In genomic region chr4:55378617-55379467, GRCh38 we compare ENCODE assay signal across 13 cellular contexts. TPM values are rescaled to one million over a fixed set of nuclear protein-coding genes. Genes with fewer than 3 reads are reported as not detected.
A peak's percentile ranks its signal among the peaks of the same experiment; 100 is the strongest.
DNase-seq lines count a peak whose midpoint lies in the region; ATAC-seq, FAIRE-seq and TF ChIP-seq lines count a peak whose summit lies in the region.
"Had no signal": no experiment of that assay in that cellular context is flagged by ENCODE, and none has a peak within 500 bp of the region (broad histone marks: within the 10 kb centered on the region; RNA-seq: fewer than 3 reads in every experiment).

No MANE protein-coding gene starts in this region.

- CTCF ChIA-PET in A549 (lab: Yijun Ruan, JAX) (no interaction called here), OCI-LY7 (lab: Charles Lee; ENCODE audit: unreplicated experiment) (no interaction called here)

- H3K4me3 ChIP-seq in A549, result no peak overlapping the region
- no peak overlapping the region for H3K4me3 ChIP-seq in brain microvascular endothelial cell (ENCODE audit: low read depth, low read length)
- no peak overlapping the region for H3K4me3 ChIP-seq in OCI-LY7 (ENCODE audit: low read depth, low read length, poor library complexity, severe bottlenecking)
- H3K4me3 ChIP-seq: neural progenitor cell had no signal

- BruUV-seq in OCI-LY7 (replicated peaks; lab: Mats Ljungman, UMichigan), result no TSS peak

- no peaks in the 10 kb centered on the region for H4K20me1 ChIP-seq in OCI-LY7 (ENCODE audit: insufficient read depth, low read length)

- H3K9me2 ChIP-seq in OCI-LY7 (ENCODE audit: insufficient read depth, low read length), result no peaks in the 10 kb centered on the region

- TF ChIP-seq CTCF in A549 (IDR thresholded peaks at IDR 0.05), result no peak
- no peak for TF ChIP-seq CTCF in brain microvascular endothelial cell (IDR thresholded peaks at IDR 0.05; ENCODE audit: low read depth, low read length, missing control alignments)
- no peak for TF ChIP-seq CTCF in OCI-LY7 (conservative IDR thresholded peaks at IDR 0.05; ENCODE audit: low read length)

- H3K4me1 ChIP-seq in A549, result peaks cover 12% of the 10 kb centered on the region
- H3K4me1 ChIP-seq in OCI-LY7 (ENCODE audit: insufficient read depth, low read length, poor library complexity, severe bottlenecking), result no peaks in the 10 kb centered on the region

- peak overlapping the region; percentile 39 for H3K4me2 ChIP-seq in A549
- H3K4me2 ChIP-seq in OCI-LY7 (ENCODE audit: low read length), result no peak overlapping the region
- H3K4me2 ChIP-seq: neural progenitor cell had no signal

- H3K79me2 ChIP-seq in OCI-LY7 (ENCODE audit: insufficient read depth, low read depth, low read length), result no peaks in the 10 kb centered on the region

- DNase-seq in A549 (ENCODE audit: low read depth in 1 of 2, low spot score in 1 of 2) (peak in 1 of 2 experiments; percentile 67), M059J (ENCODE audit: low read depth) (peak; percentile 74), brain microvascular endothelial cell (peak; percentile 42), left colon (peak; percentile 49 to 61), GM12892 (ENCODE audit: insufficient read length) (no peak), NCI-H2227 (lab: John Stamatoyannopoulos, UW; ENCODE audit: unreplicated experiment) (no peak), OCI-LY7 (ENCODE audit: low spot score) (no peak), GM19238 (ENCODE audit: insufficient read length, low spot score) (no peak)
- DNase-seq: activated CD4-positive, CD25-positive, alpha-beta regulatory T cell; activated CD8-positive, alpha-beta memory T cell treated with anti-CD3 and anti-CD28 coated beads, Interleukin-2, amount 50 U/mL, for 48 hours; activated naive CD4-positive, alpha-beta T cell treated with anti-CD3 and anti-CD28 coated beads, Interleukin-2, amount 50 U/mL, for 16 hours; NCI-H2171 had no signal

- WGBS in A549 (ENCODE audit: missing lambda C conversion rate), result 20% methylated on average over 13 of the region's 13 CpGs

- H2AFZ ChIP-seq in OCI-LY7 (ENCODE audit: low read length), result no peak overlapping the region
- H2AFZ ChIP-seq: neural progenitor cell had no signal

- no peaks in the 10 kb centered on the region for H3K9me3 ChIP-seq in A549
- no peaks in the 10 kb centered on the region for H3K9me3 ChIP-seq in OCI-LY7 (ENCODE audit: low read length)

- no peaks in the 10 kb centered on the region for H3K36me3 ChIP-seq in brain microvascular endothelial cell (replicated peaks)
- no peaks in the 10 kb centered on the region for H3K36me3 ChIP-seq in OCI-LY7 (ENCODE audit: insufficient read depth, low read length)
- H3K36me3 ChIP-seq: neural progenitor cell had no signal

- intact Hi-C loops in left colon (cut with DNase I, micrococcal nuclease) (no loop called here), OCI-LY7 (cut with micrococcal nuclease; ENCODE audit: unreplicated experiment) (no loop called here)

- TF ChIP-seq POLR2A in A549 (IDR thresholded peaks at IDR 0.05; ENCODE audit: low read length) (no peak), GM12892 (IDR thresholded peaks at IDR 0.05; ENCODE audit: low read depth, low read length) (no peak)

- H3K27ac ChIP-seq in A549 (peak overlapping the region; percentile 4 to 11; a peak in 2 of 6 replicates), brain microvascular endothelial cell (no peak overlapping the region), OCI-LY7 (ENCODE audit: low read depth, low read length, poor library complexity, severe bottlenecking) (no peak overlapping the region)
- H3K27ac ChIP-seq: neural progenitor cell had no signal

- no peak for TF ChIP-seq RAD21 in A549 (conservative IDR thresholded peaks at IDR 0.05 in 1 of 2, IDR thresholded peaks at IDR 0.05 in 1 of 2)

- TF ChIP-seq EP300 in A549 (IDR thresholded peaks at IDR 0.05), result no peak

- H3K27me3 ChIP-seq in brain microvascular endothelial cell (replicated peaks), result no peaks in the 10 kb centered on the region
- H3K27me3 ChIP-seq: neural progenitor cell had no signal

- in situ Hi-C loops in brain microvascular endothelial cell (cut with HindIII; ENCODE audit: low pct_ligation_motif_present, low sequenced_read_pairs), result no loop called here

- POLR2A ChIA-PET in A549 (lab: Yijun Ruan, JAX), result no interaction called here
- POLR2A ChIA-PET in OCI-LY7 (lab: Charles Lee), result interaction anchor here (0.8 kb wide), 1 partner anchor 10 kb away, joined by 4 read pairs; no protein-coding TSS in a partner anchor

- ATAC-seq in A549, result peak; percentile 24 to 66; a peak in 4 of 6 replicates
- ATAC-seq in left colon, result peak; percentile 62

- FAIRE-seq in A549 (lab: Jason Lieb, UNC) (no peak), GM12892 (lab: Jason Lieb, UNC) (no peak)

TF ChIP-seq in A549, 52 proteins besides CTCF, POLR2A, EP300 and RAD21:
- TF ChIP-seq ESRRA (IDR thresholded peaks at IDR 0.05; ENCODE audit: borderline replicate concordance, low read length) (no peak), ZNF302 (CRISPR knock-in tag; IDR thresholded peaks at IDR 0.05) (no peak), EHF (CRISPR knock-in tag; IDR thresholded peaks at IDR 0.05) (no peak), KDM1A (IDR thresholded peaks at IDR 0.05; ENCODE audit: low read depth) (no peak)
TF ChIP-seq in A549: peak in this region for 0.

RNA-seq across cellular contexts. Expression of gene TMEM165, which starts 16.9 kb away (rescaled TPM):
- polyA plus RNA-seq in A549 (2011; rRNA removed) (83.5 and 87.4 TPM in 2 replicates), A549 (2017; fragmentation: RNase III; extraction: RNeasy Plus Mini Kit Qiagen cat#74134 plus additional on column Dnase treatment) (43.6 to 54.4 TPM (median 52.6 TPM) in 3 replicates)
- polyA plus RNA-seq in A549 (2012; cell fraction: cytosol; rRNA removed), result 29.9 and 39.7 TPM in 2 replicates
- 54.1 and 72.1 TPM in 2 replicates for polyA plus RNA-seq in A549 (2012; cell fraction: nucleus; rRNA removed)
- 84.9 and 89.9 TPM in 2 replicates for polyA minus RNA-seq in A549 (2011; rRNA and poly(A)+ RNA removed)
- 132 and 143 TPM in 2 replicates for total RNA-seq in M059J (2014; rRNA removed; shearing (Covaris generic))
- total RNA-seq in left colon (10 to 100 TPM; 65.8 to 71.9 TPM), OCI-LY7 (2022) (86.1 and 94.0 TPM in 2 replicates)
- polyA plus RNA-seq in GM12892 (2012; ENCODE audit: missing spikeins), result 57.9 TPM
- 67.1 and 70.8 TPM in 2 replicates for total RNA-seq in OCI-LY7 (2014; rRNA removed; shearing (Covaris generic))

RNA-seq across cellular contexts. Expression of gene SRD5A3, which starts 32.8 kb away (rescaled TPM):
- 11.1 and 14.1 TPM in 2 replicates for polyA plus RNA-seq in A549 (2011; rRNA removed)
- polyA plus RNA-seq in A549 (2012; cell fraction: cytosol; rRNA removed), result 2.8 and 4.1 TPM in 2 replicates
- polyA plus RNA-seq in A549 (2012; cell fraction: nucleus; rRNA removed), result 1.0 and 1.5 TPM in 2 replicates
- 5.7 to 6.2 TPM (median 5.9 TPM) in 3 replicates for polyA plus RNA-seq in A549 (2017; fragmentation: RNase III; extraction: RNeasy Plus Mini Kit Qiagen cat#74134 plus additional on column Dnase treatment)
- 7.2 and 7.6 TPM in 2 replicates for polyA minus RNA-seq in A549 (2011; rRNA and poly(A)+ RNA removed)
- 4.1 and 4.7 TPM in 2 replicates for total RNA-seq in M059J (2014; rRNA removed; shearing (Covaris generic))
- total RNA-seq in left colon, result 10 to 100 TPM; 14.1 to 16.2 TPM
- polyA plus RNA-seq in GM12892 (2012; ENCODE audit: missing spikeins), result 4.5 TPM
- total RNA-seq in OCI-LY7 (2014; rRNA removed; shearing (Covaris generic)), result 3.9 and 5.9 TPM in 2 replicates
- total RNA-seq in OCI-LY7 (2022), result 11.4 and 15.3 TPM in 2 replicates

Comparison
In these comparisons a context has a peak if more than half of its experiments do, and no peak if none do; other contexts are left out.
1. DNase-seq: peak in M059J (single experiment), brain microvascular endothelial cell (single experiment) and left colon (2 of 2); none in GM12892 (single experiment), NCI-H2227 (single experiment), OCI-LY7 (single experiment) and GM19238 (single experiment).
2. H3K27ac ChIP-seq: peak in A549 (2 of 2); none in brain microvascular endothelial cell (single experiment) and OCI-LY7 (single experiment).